In the genomic region with DNA sequence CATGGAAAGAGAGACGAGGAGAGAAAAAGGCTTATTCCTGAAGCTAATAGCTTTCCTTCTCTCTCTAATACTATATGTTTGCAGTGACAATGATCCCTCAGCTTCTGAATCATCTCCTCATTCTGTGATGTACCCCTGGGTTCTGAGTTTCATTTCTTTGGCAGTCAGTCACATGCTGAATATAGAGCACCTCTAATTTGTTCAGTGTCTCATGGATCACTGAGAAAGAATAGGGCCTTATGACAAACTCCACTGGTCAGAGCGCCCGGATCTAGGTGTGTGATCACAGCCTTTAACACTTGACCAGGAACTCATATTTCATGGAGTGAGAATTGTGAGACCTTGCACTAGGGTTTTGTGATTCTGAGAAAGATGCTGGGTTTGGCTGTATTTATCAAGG, we compare ENCODE assay signal across 2 cellular contexts. TPM values are rescaled to one million over a fixed set of nuclear protein-coding genes. Genes with fewer than 3 reads are reported as not detected.
"Had no signal": no experiment of that assay in that cellular context is flagged by ENCODE, and none has a peak within 500 bp of the region (broad histone marks: within the 10 kb centered on the region; RNA-seq: fewer than 3 reads in every experiment).

No MANE protein-coding gene starts in this region.

RNA-seq across cellular contexts. Expression of a gene that starts 54.3 kb away (rescaled TPM):
- total RNA-seq: activated B cell treated with CpG ODN at 0.5 μM for 24 hours, T-helper 17 cell had no signal
